In genomic region chr22:38262051-38262795, GRCh38 we compare ENCODE assay signal across 9 cellular contexts. TPM values are rescaled to one million over a fixed set of nuclear protein-coding genes. Genes with fewer than 3 reads are reported as not detected.
DNase-seq lines count a peak whose midpoint lies in the region; ATAC-seq and TF ChIP-seq lines count a peak whose summit lies in the region.
"Had no signal": no experiment of that assay in that cellular context is flagged by ENCODE, and none has a peak within 500 bp of the region (broad histone marks: within the 10 kb centered on the region; RNA-seq: fewer than 3 reads in every experiment).

No MANE protein-coding gene starts in this region.

- H3K27me3 ChIP-seq in mesendoderm (ENCODE audit: insufficient read depth, low read length, poor library complexity) (no peaks in the 10 kb centered on the region), suprapubic skin (no peaks in the 10 kb centered on the region)

- peaks cover 1% of the 10 kb centered on the region for H3K4me1 ChIP-seq in mesendoderm (ENCODE audit: control insufficient read depth, low read depth, low read length)
- peaks cover 64% of the 10 kb centered on the region for H3K4me1 ChIP-seq in suprapubic skin

- DNase-seq in 8988T (peak; percentile 60), WTC11 (ENCODE audit: low spot score) (peak; percentile 78), mesendoderm (peak; percentile 61), suprapubic skin (ENCODE audit: low spot score in 2 of 2) (no peak)

- peaks cover 5% of the 10 kb centered on the region; the same call in 1 of the 2 replicates for H3K36me3 Mint-ChIP-seq in WTC11

- no peak overlapping the region for H3K18ac ChIP-seq in mesendoderm (ENCODE audit: low read length)

- H4K5ac ChIP-seq in mesendoderm (ENCODE audit: low read length) = no peak overlapping the region

- no peak overlapping the region for H3K4ac ChIP-seq in mesendoderm (ENCODE audit: low read depth, low read length)

- H3K56ac ChIP-seq in mesendoderm (ENCODE audit: low read length) = no peak overlapping the region

- POLR2A ChIA-PET in WTC11 (lab: Charles Lee) = no interaction called here

- H2BK15ac ChIP-seq in mesendoderm (replicated peaks; ENCODE audit: low read depth) = no peak overlapping the region

- H2AK5ac ChIP-seq in mesendoderm (ENCODE audit: low read length) = no peak overlapping the region

- no peaks in the 10 kb centered on the region for H3K9me3 ChIP-seq in suprapubic skin

- TF ChIP-seq CTCF in WTC11 (IDR thresholded peaks at IDR 0.05) = no peak
- TF ChIP-seq CTCF in suprapubic skin (IDR thresholded peaks at IDR 0.05) = peak; percentile 34 to 61

- H3K4me3 ChIP-seq in mesendoderm (ENCODE audit: low read length) = no peak overlapping the region
- H3K4me3 ChIP-seq in suprapubic skin = no peak overlapping the region

- no peak overlapping the region for H3K23ac ChIP-seq in mesendoderm (ENCODE audit: low read length)

- peak overlapping the region; percentile 26 for H3K9ac ChIP-seq in mesendoderm (ENCODE audit: low read length)

- no CpG with 5 or more reads among the region's 20 CpGs for WGBS in mesendoderm (ENCODE audit: extremely low coverage, insufficient coverage, low lambda C conversion rate)
- WGBS in suprapubic skin = 68% methylated on average over 20 of the region's 20 CpGs

- H3K36me3 ChIP-seq in mesendoderm (ENCODE audit: control insufficient read depth, insufficient read depth, low read length) (no peaks in the 10 kb centered on the region), suprapubic skin (no peaks in the 10 kb centered on the region)

- peaks cover 56% of the 10 kb centered on the region for H3K4me1 Mint-ChIP-seq in WTC11

- peaks cover 30% of the 10 kb centered on the region for H3K79me2 ChIP-seq in mesendoderm (ENCODE audit: control insufficient read depth, insufficient read depth, low read length)

- peak; percentile 35 for ATAC-seq in GM21526 (IDR thresholded peaks at IDR 0.05; ENCODE audit: low FRiP score, unreplicated experiment)
- peak; percentile 85 for ATAC-seq in WTC11
- no peak for ATAC-seq in HG02642 (IDR thresholded peaks at IDR 0.05; ENCODE audit: poor library complexity, unreplicated experiment)
- no peak for ATAC-seq in GM21390 (IDR thresholded peaks at IDR 0.05; ENCODE audit: unreplicated experiment)

- no peak overlapping the region for H4K8ac ChIP-seq in mesendoderm (ENCODE audit: low read depth, low read length)

- H3K4me3 Mint-ChIP-seq in WTC11 = no peak overlapping the region
- H3K4me3 Mint-ChIP-seq: activated naive CD8-positive, alpha-beta T cell had no signal

- no peak for TF ChIP-seq EP300 in suprapubic skin (IDR thresholded peaks at IDR 0.05)

- H3K79me1 ChIP-seq in mesendoderm (ENCODE audit: low read length) = peaks cover 22% of the 10 kb centered on the region

- no peak overlapping the region for H2BK5ac ChIP-seq in mesendoderm (ENCODE audit: low read length)

- H3K9me3 Mint-ChIP-seq in WTC11 = no peaks in the 10 kb centered on the region

- no peaks in the 10 kb centered on the region for H3K27me3 Mint-ChIP-seq in WTC11 (ENCODE audit: low read depth)
- H3K27me3 Mint-ChIP-seq: activated naive CD8-positive, alpha-beta T cell had no signal

- TF ChIP-seq POLR2A in suprapubic skin (IDR thresholded peaks at IDR 0.05) = no peak

- H2BK120ac ChIP-seq in mesendoderm (ENCODE audit: low read depth, low read length) = no peak overlapping the region

- CTCF ChIA-PET in WTC11 (lab: Charles Lee) = interaction anchor here (0.6 to 3.2 kb wide), 36 partner anchors 9 to 828 kb away, joined by 3 to 27 read pairs (median 4); no protein-coding TSS in a partner anchor

- H3K4me2 ChIP-seq in mesendoderm (ENCODE audit: low read length) = no peak overlapping the region

- H3K27ac ChIP-seq in cingulate gyrus (ENCODE audit: low read depth, low read length) (peak overlapping the region; percentile 81), mesendoderm (ENCODE audit: low read depth, low read length) (no peak overlapping the region), suprapubic skin (peak overlapping the region; percentile 79)

- H3K27ac Mint-ChIP-seq in WTC11 = peak overlapping the region; percentile 95
- H3K27ac Mint-ChIP-seq: activated naive CD8-positive, alpha-beta T cell had no signal

TF ChIP-seq in WTC11, 78 proteins besides CTCF, POLR2A, EP300 and RAD21:
- TF ChIP-seq ZNF121 (CRISPR knock-in tag; IDR thresholded peaks at IDR 0.05) (peak; percentile 46; the same call in 1 of the 2 replicates), USF2 (CRISPR knock-in tag; IDR thresholded peaks at IDR 0.05) (no peak)

RNA-seq across cellular contexts. Expression of gene TMEM184B, which starts 10.6 kb away (rescaled TPM):
- total RNA-seq in WTC11 (2021) = 85.9 to 89.7 TPM (median 88.1 TPM) in 3 replicates
- 33.7 TPM for polyA plus RNA-seq in mesendoderm (2013, experiment 1 of 2)
- 35.3 TPM for polyA plus RNA-seq in mesendoderm (2013, experiment 2 of 2)
- 10 to 100 TPM; 41.5 to 54.9 (median 46.0) TPM for total RNA-seq in suprapubic skin

RNA-seq across cellular contexts. Expression of gene CSNK1E, which starts 55.0 kb away (rescaled TPM):
- total RNA-seq in WTC11 (2021) (262 to 271 TPM (median 265 TPM) in 3 replicates), suprapubic skin (100 to 1,000 TPM; 112 to 246 (median 160) TPM)
- polyA plus RNA-seq in mesendoderm (2013, experiment 1 of 2) = 124 TPM
- 125 TPM for polyA plus RNA-seq in mesendoderm (2013, experiment 2 of 2)

Comparison
In these comparisons a context has a peak if more than half of its experiments do, and no peak if none do; other contexts are left out.
1. DNase-seq: peak in 8988T (single experiment), WTC11 (single experiment) and mesendoderm (single experiment); none in suprapubic skin (0 of 2).
2. ATAC-seq: peak in GM21526 (single experiment) and WTC11 (single experiment); none in HG02642 (single experiment) and GM21390 (single experiment).